ENCODE assay signal across 9 cellular contexts in genomic region chr2:161243873-161244272, GRCh38.
DNase-seq lines count a peak whose midpoint lies in the region; ATAC-seq, FAIRE-seq and TF ChIP-seq lines count a peak whose summit lies in the region.
"Had no signal": no experiment of that assay in that cellular context is flagged by ENCODE, and none has a peak within 500 bp of the region (broad histone marks: within the 10 kb centered on the region; RNA-seq: fewer than 3 reads in every experiment).

No MANE protein-coding gene starts in this region.

- no peak overlapping the region for H3K9ac ChIP-seq in kidney (ENCODE audit: low read length in 2 of 2)

- intact Hi-C loops in Right ventricle myocardium inferior (cut with DNase I): loop anchor here (10.0 kb wide), 1 partner anchor 311 kb away; no protein-coding TSS in a partner anchor
- intact Hi-C loops in kidney (cut with DNase I): no loop called here
- intact Hi-C loops in psoas muscle (cut with DNase I): no loop called here

- H3K36me3 ChIP-seq in cardiac muscle cell: no peaks in the 10 kb centered on the region
- H3K36me3 ChIP-seq in kidney (ENCODE audit: control insufficient read depth in 1 of 2, insufficient read depth in 2 of 2, low read length in 2 of 2): no peaks in the 10 kb centered on the region
- no peaks in the 10 kb centered on the region for H3K36me3 ChIP-seq in psoas muscle (ENCODE audit: insufficient read depth in 1 of 2, low read depth in 1 of 2)

- no peaks in the 10 kb centered on the region for H3K9me3 ChIP-seq in cardiac muscle cell (ENCODE audit: low read depth)
- H3K9me3 ChIP-seq in kidney (ENCODE audit: control insufficient read depth in 1 of 2, low read length in 2 of 2): no peaks in the 10 kb centered on the region
- H3K9me3 ChIP-seq in psoas muscle: no peaks in the 10 kb centered on the region

- peaks cover 11% of the 10 kb centered on the region for H3K4me1 ChIP-seq in cardiac muscle cell (ENCODE audit: low read depth)
- no peaks in the 10 kb centered on the region for H3K4me1 ChIP-seq in kidney (ENCODE audit: control insufficient read depth in 1 of 2, insufficient read depth in 1 of 2, low read depth in 1 of 2, low read length in 2 of 2)
- H3K4me1 ChIP-seq in psoas muscle: no peaks in the 10 kb centered on the region

- H3K9me3 Mint-ChIP-seq in activated T-cell treated with anti-CD3 and anti-CD28 coated beads, Interleukin-2, amount 50 U/mL, for 24 hours: no peaks in the 10 kb centered on the region

- H3K27ac Mint-ChIP-seq in activated T-cell treated with anti-CD3 and anti-CD28 coated beads, Interleukin-2, amount 50 U/mL, for 24 hours: peak overlapping the region; percentile 97

- H3K27me3 ChIP-seq in cardiac muscle cell (no peaks in the 10 kb centered on the region), psoas muscle (ENCODE audit: insufficient read depth in 3 of 3, low read length in 2 of 3) (peaks cover 0 to 4% (median 0%) of the 10 kb centered on the region in 3 donors)

- ATAC-seq in Right ventricle myocardium inferior: no peak
- ATAC-seq in HG03469 (IDR thresholded peaks at IDR 0.05; ENCODE audit: unreplicated experiment): no peak
- ATAC-seq in psoas muscle: no peak

- WGBS in psoas muscle, 3 donors: 79 to 85% (median 80%) methylated on average over 6 of the region's 6 CpGs

- H3K27me3 Mint-ChIP-seq in activated T-cell treated with anti-CD3 and anti-CD28 coated beads, Interleukin-2, amount 50 U/mL, for 24 hours: no peaks in the 10 kb centered on the region

- no peak for FAIRE-seq in kidney (lab: Jason Lieb, UNC)

- H3K36me3 Mint-ChIP-seq in activated T-cell treated with anti-CD3 and anti-CD28 coated beads, Interleukin-2, amount 50 U/mL, for 24 hours (ENCODE audit: low read depth): peaks cover 24% of the 10 kb centered on the region

- peaks cover 63% of the 10 kb centered on the region for H3K4me1 Mint-ChIP-seq in activated T-cell treated with anti-CD3 and anti-CD28 coated beads, Interleukin-2, amount 50 U/mL, for 24 hours (ENCODE audit: low read depth)

- DNase-seq in cardiac muscle cell (ENCODE audit: low read depth in 1 of 2, low spot score in 1 of 2) (no peak), Right ventricle myocardium inferior (ENCODE audit: missing footprints) (no peak), kidney (no peak), NCI-H146 treated with DMSO at 0.1 percent for 48 hours (lab: John Stamatoyannopoulos, UW; ENCODE audit: unreplicated experiment) (no peak), psoas muscle (no peak)
- peak; percentile 44 for DNase-seq in activated T-cell treated with anti-CD3 and anti-CD28 coated beads, Interleukin-2, amount 50 U/mL, for 24 hours
- no peak for DNase-seq in stimulated activated CD8-positive, alpha-beta memory T cell treated with anti-CD3 and anti-CD28 coated beads, Interleukin-4, amount 100 ng/mL, for 48 hours
- DNase-seq: SIG-M5 had no signal

- H3K4me3 ChIP-seq in cardiac muscle cell (peak overlapping the region; percentile 17), kidney (ENCODE audit: low read length in 2 of 2) (peak overlapping the region; percentile 45 to 64), psoas muscle (no peak overlapping the region)

- H3K4me3 Mint-ChIP-seq in activated T-cell treated with anti-CD3 and anti-CD28 coated beads, Interleukin-2, amount 50 U/mL, for 24 hours: peak overlapping the region; percentile 88

- TF ChIP-seq CTCF in cardiac muscle cell (IDR thresholded peaks at IDR 0.05; ENCODE audit: low read depth, low read length) (no peak), kidney (IDR thresholded peaks at IDR 0.05; ENCODE audit: borderline replicate concordance, extremely low read depth, insufficient read depth) (no peak), psoas muscle (IDR thresholded peaks at IDR 0.05) (no peak)

- H3K27ac ChIP-seq in cardiac muscle cell (peak overlapping the region; percentile 71), kidney (ENCODE audit: low read depth in 2 of 2, low read length in 2 of 2) (no peak overlapping the region), psoas muscle (no peak overlapping the region)
